10 cellular contexts compared by ENCODE assay signal in the genomic region with DNA sequence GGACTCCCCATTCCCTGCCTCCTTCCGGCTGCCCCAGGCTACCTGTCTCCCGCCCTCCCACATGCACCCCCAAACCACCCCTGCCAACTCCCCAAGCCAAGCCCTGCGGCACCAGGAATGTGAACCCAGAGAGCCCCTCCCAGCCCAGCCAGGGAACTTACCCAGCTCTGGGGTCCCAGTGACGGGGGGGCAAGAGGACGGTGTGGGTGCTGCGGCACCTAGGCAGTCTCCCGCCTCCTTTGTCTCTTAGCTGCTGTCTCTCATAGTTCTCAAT. TPM values are rescaled to one million over a fixed set of nuclear protein-coding genes. Genes with fewer than 3 reads are reported as not detected.
DNase-seq lines count a peak whose midpoint lies in the region; ATAC-seq, FAIRE-seq and TF ChIP-seq lines count a peak whose summit lies in the region.
"Had no signal": no experiment of that assay in that cellular context is flagged by ENCODE, and none has a peak within 500 bp of the region (broad histone marks: within the 10 kb centered on the region; RNA-seq: fewer than 3 reads in every experiment).

No MANE protein-coding gene starts in this region.

- WGBS in right lobe of liver (ENCODE audit: insufficient coverage, low coverage, low lambda C conversion rate, missing lambda C conversion rate): 20% methylated on average over 4 of the region's 7 CpGs
- 27 to 36% methylated on average over 6 to 7 of the region's 7 CpGs for WGBS in testis, 2 donors

- H3K9ac ChIP-seq in HUES6 (ENCODE audit: low read length): peak overlapping the region; percentile 3

- H3K4me1 ChIP-seq in HUES6 (ENCODE audit: control insufficient read depth, insufficient read depth, low read length) (peaks cover 24% of the 10 kb centered on the region), right lobe of liver (peaks cover 0 to 17% (median 0%) of the 10 kb centered on the region in 4 donors), testis (peaks cover 28% of the 10 kb centered on the region)

- no peaks in the 10 kb centered on the region for H3K9me3 ChIP-seq in HUES6 (ENCODE audit: control insufficient read depth, insufficient read depth, low read depth, low read length)
- H3K9me3 ChIP-seq in right lobe of liver: no peaks in the 10 kb centered on the region
- H3K9me3 ChIP-seq in testis: no peaks in the 10 kb centered on the region

- TF ChIP-seq POLR2A in right lobe of liver (IDR thresholded peaks at IDR 0.05): no peak
- no peak for TF ChIP-seq POLR2A in testis (IDR thresholded peaks at IDR 0.05)

- H3K4me3 ChIP-seq in HUES6 (ENCODE audit: low read depth, low read length) (peak overlapping the region; percentile 38), bronchial epithelial cell (ENCODE audit: low read depth, low read length) (peak overlapping the region; percentile 22), right lobe of liver (peak overlapping the region; percentile 31 to 47 (median 36)), testis (peak overlapping the region in 1 of 2 donors; percentile 36)

- TF ChIP-seq CTCF in bronchial epithelial cell (IDR thresholded peaks at IDR 0.05; ENCODE audit: insufficient read depth, low read length, severe bottlenecking) (no peak), right lobe of liver (IDR thresholded peaks at IDR 0.05) (no peak), testis (IDR thresholded peaks at IDR 0.05) (no peak)

- H3K27ac ChIP-seq in HUES6 (ENCODE audit: low read depth, low read length) (no peak overlapping the region), right lobe of liver (peak overlapping the region; percentile 66 to 87 (median 85)), testis (peak overlapping the region; percentile 81 to 86)

- DNase-seq in bronchial epithelial cell (ENCODE audit: low read depth) (no peak), right lobe of liver (no peak), testis (no peak), A172 (ENCODE audit: low spot score) (no peak), AG08396 (ENCODE audit: low spot score) (no peak)
- DNase-seq: NCI-H748 treated with DMSO at 0.1 percent for 48 hours; stimulated activated CD8-positive, alpha-beta memory T cell treated with anti-CD3 and anti-CD28 coated beads, Interleukin-4, amount 100 ng/mL, for 48 hours had no signal

- no peak for ATAC-seq in right lobe of liver
- ATAC-seq in GM18520 (IDR thresholded peaks at IDR 0.05; ENCODE audit: unreplicated experiment): no peak
- ATAC-seq: natural killer cell treated with Interleukin-12 subunit alpha and Interleukin-12 subunit beta and Interleukin-15 and Interleukin-18, amount 100 ng/mL, for 72 hours had no signal

- no peak for FAIRE-seq in bronchial epithelial cell (lab: Jason Lieb, UNC)

- no peaks in the 10 kb centered on the region for H3K27me3 ChIP-seq in HUES6 (ENCODE audit: control insufficient read depth, insufficient read depth, low read length)
- no peaks in the 10 kb centered on the region for H3K27me3 ChIP-seq in bronchial epithelial cell (ENCODE audit: control insufficient read depth, insufficient read depth, low read length)
- H3K27me3 ChIP-seq in right lobe of liver: no peaks in the 10 kb centered on the region
- H3K27me3 ChIP-seq in testis: no peaks in the 10 kb centered on the region

- intact Hi-C loops in right lobe of liver (cut with DNase I) (no loop called here), testis (cut with DNase I; ENCODE audit: low total_unique reads) (no loop called here)

- peaks cover 6% of the 10 kb centered on the region; the same call in 1 of the 2 replicates for H3K36me3 ChIP-seq in HUES6 (ENCODE audit: control insufficient read depth, insufficient read depth, low read length)
- H3K36me3 ChIP-seq in bronchial epithelial cell (ENCODE audit: control insufficient read depth, insufficient read depth, low read length): no peaks in the 10 kb centered on the region
- no peaks in the 10 kb centered on the region for H3K36me3 ChIP-seq in right lobe of liver
- H3K36me3 ChIP-seq in testis (ENCODE audit: low read depth, missing control alignments): no peaks in the 10 kb centered on the region

RNA-seq across cellular contexts. Expression of gene PLEKHA4, which starts 0.6 kb away (rescaled TPM):
- 0.79 and 2.2 TPM in 2 replicates for total RNA-seq in bronchial epithelial cell
- 10 to 100 TPM in 4 of 6 experiments, 1 to 10 TPM in 2; 5.7 to 25.6 (median 12.0) TPM for total RNA-seq in right lobe of liver
- 10 to 100 TPM; 12.8 to 22.3 TPM for total RNA-seq in testis
- 19.9 TPM for polyA plus RNA-seq in testis (ENCODE audit: insufficient read depth, low read depth, low replicate concordance)
- total RNA-seq in A172 (2014; rRNA removed; shearing (Covaris generic)): 1.9 and 6.9 TPM in 2 replicates

RNA-seq across cellular contexts. Expression of gene PPP1R15A, which starts 4.4 kb away (rescaled TPM):
- 118 and 168 TPM in 2 replicates for total RNA-seq in bronchial epithelial cell
- total RNA-seq in right lobe of liver: 10 to 100 TPM in 4 of 6 experiments, 1 to 10 TPM in 2; 4.5 to 25.6 (median 12.2) TPM
- 10 to 100 TPM; 37.2 to 40.9 TPM for total RNA-seq in testis
- polyA plus RNA-seq in testis (ENCODE audit: insufficient read depth, low read depth, low replicate concordance): 48.3 TPM
- 20.8 and 34.8 TPM in 2 replicates for total RNA-seq in A172 (2014; rRNA removed; shearing (Covaris generic))

RNA-seq across cellular contexts. Expression of gene TULP2, which starts 30.7 kb away (rescaled TPM):
- total RNA-seq in bronchial epithelial cell (not detected in 2 replicates), right lobe of liver (not detected), testis (10 to 100 TPM; 24.5 to 55.2 TPM)
- 72.6 TPM for polyA plus RNA-seq in testis (ENCODE audit: insufficient read depth, low read depth, low replicate concordance)
- total RNA-seq in A172 (2014; rRNA removed; shearing (Covaris generic)): not detected in 2 replicates
- total RNA-seq: natural killer cell treated with Interleukin-12 subunit alpha and Interleukin-12 subunit beta and Interleukin-15 and Interleukin-18, amount 100 ng/mL, for 72 hours had no signal

RNA-seq across cellular contexts. Expression of gene HSD17B14, which starts 31.6 kb away (rescaled TPM):
- total RNA-seq in bronchial epithelial cell (1.3 and 1.9 TPM in 2 replicates), right lobe of liver (10 to 100 TPM in 4 of 6 experiments, 1 to 10 TPM in 2; 3.5 to 78.0 (median 15.7) TPM), testis (10 to 100 TPM in 1 of 2 donors, 1 to 10 TPM in 1; 5.6 to 11.9 TPM)
- 8.8 TPM for polyA plus RNA-seq in testis (ENCODE audit: insufficient read depth, low read depth, low replicate concordance)
- total RNA-seq in A172 (2014; rRNA removed; shearing (Covaris generic)): 9.9 and 14.6 TPM in 2 replicates

RNA-seq across cellular contexts. Expression of gene NUCB1, which starts 32.3 kb away (rescaled TPM):
- total RNA-seq in bronchial epithelial cell (88.2 and 91.7 TPM in 2 replicates), right lobe of liver (100 to 1,000 TPM; 306 to 376 (median 349) TPM), testis (100 to 1,000 TPM; 139 to 208 TPM)
- polyA plus RNA-seq in testis (ENCODE audit: insufficient read depth, low read depth, low replicate concordance): 136 TPM
- 91.4 and 104 TPM in 2 replicates for total RNA-seq in A172 (2014; rRNA removed; shearing (Covaris generic))

Comparison
In these comparisons a context has a peak if more than half of its experiments do, and no peak if none do; other contexts are left out.
1. RNA of gene TULP2, which starts 30.7 kb away (total RNA-seq): 24.5 to 55.2 TPM in testis; not detected in bronchial epithelial cell, not detected in right lobe of liver and not detected in A172; every median in the first group is over 10 times any median in the second.